In genomic region chr12:7091660-7092228, GRCh38 we compare ENCODE assay signal across 10 cellular contexts. TPM values are rescaled to one million over a fixed set of nuclear protein-coding genes. Genes with fewer than 3 reads are reported as not detected.
DNase-seq lines count a peak whose midpoint lies in the region; ATAC-seq, FAIRE-seq and TF ChIP-seq lines count a peak whose summit lies in the region.
"Had no signal": no experiment of that assay in that cellular context is flagged by ENCODE, and none has a peak within 500 bp of the region (broad histone marks: within the 10 kb centered on the region; RNA-seq: fewer than 3 reads in every experiment).

No MANE protein-coding gene starts in this region.

- no peak for TF ChIP-seq CTCF in keratinocyte (optimal IDR thresholded peaks at IDR 0.05 in 1 of 3, IDR thresholded peaks at IDR 0.05 in 1 of 3, conservative IDR thresholded peaks at IDR 0.05 in 1 of 3; ENCODE audit: extremely low read depth in 1 of 3, insufficient read depth in 2 of 3, low read length in 3 of 3)

- no peaks in the 10 kb centered on the region for H3K36me3 ChIP-seq in H7 (replicated peaks; ENCODE audit: control insufficient read depth, insufficient read depth, low read length)
- peaks cover 0 to 1% of the 10 kb centered on the region in 2 experiments for H3K36me3 ChIP-seq in keratinocyte (ENCODE audit: control insufficient read depth in 2 of 2, extremely low read depth in 1 of 2, insufficient read depth in 2 of 2, low read length in 2 of 2)

- no peak overlapping the region for H3K27ac ChIP-seq in keratinocyte (ENCODE audit: control insufficient read depth, insufficient read depth, low read length)

- peaks cover 7% of the 10 kb centered on the region for H3K4me1 Mint-ChIP-seq in activated naive CD8-positive, alpha-beta T cell treated with anti-CD3 and anti-CD28 coated beads for 36 hours
- H3K4me1 Mint-ChIP-seq in stimulated activated memory B cell treated with anti-CD40 and anti-IgM and Interleukin-4, amounts not matched to agents 10 μg/mL and 1 μg/mL and 100 μg/mL, for 72 hours = peaks cover 17% of the 10 kb centered on the region

- H3K36me3 Mint-ChIP-seq in activated naive CD8-positive, alpha-beta T cell treated with anti-CD3 and anti-CD28 coated beads for 36 hours = no peaks in the 10 kb centered on the region
- H3K36me3 Mint-ChIP-seq in stimulated activated memory B cell treated with anti-CD40 and anti-IgM and Interleukin-4, amounts not matched to agents 10 μg/mL and 1 μg/mL and 100 μg/mL, for 72 hours = no peaks in the 10 kb centered on the region

- H3K4me1 ChIP-seq in keratinocyte (ENCODE audit: control insufficient read depth, extremely low read depth, insufficient read depth, low read length) = peaks cover 6% of the 10 kb centered on the region

- H3K9me3 Mint-ChIP-seq in activated naive CD8-positive, alpha-beta T cell treated with anti-CD3 and anti-CD28 coated beads for 36 hours = no peaks in the 10 kb centered on the region
- no peaks in the 10 kb centered on the region for H3K9me3 Mint-ChIP-seq in stimulated activated memory B cell treated with anti-CD40 and anti-IgM and Interleukin-4, amounts not matched to agents 10 μg/mL and 1 μg/mL and 100 μg/mL, for 72 hours

- H3K4me3 ChIP-seq in H7 (ENCODE audit: insufficient read depth, low read depth, low read length) (no peak overlapping the region), keratinocyte (ENCODE audit: control insufficient read depth in 2 of 3, extremely low read depth in 1 of 3, insufficient read depth in 2 of 3, low read depth in 1 of 3, low read length in 3 of 3) (peak overlapping the region in 2 of 3 experiments; percentile 61 to 72)

- H3K27me3 ChIP-seq in H7 (ENCODE audit: control insufficient read depth, insufficient read depth, low read length) = peaks cover 2% of the 10 kb centered on the region; the same call in 1 of the 2 replicates
- H3K27me3 ChIP-seq in keratinocyte (ENCODE audit: control insufficient read depth, extremely low read depth, insufficient read depth, low read length) = no peaks in the 10 kb centered on the region

- H3K79me2 ChIP-seq in keratinocyte (ENCODE audit: control insufficient read depth, insufficient read depth, low read length) = no peaks in the 10 kb centered on the region

- peak overlapping the region; percentile 80 for H3K4me3 Mint-ChIP-seq in activated naive CD8-positive, alpha-beta T cell treated with anti-CD3 and anti-CD28 coated beads for 36 hours
- peak overlapping the region; percentile 87 for H3K4me3 Mint-ChIP-seq in stimulated activated memory B cell treated with anti-CD40 and anti-IgM and Interleukin-4, amounts not matched to agents 10 μg/mL and 1 μg/mL and 100 μg/mL, for 72 hours

- peak overlapping the region; percentile 49 for H3K27ac Mint-ChIP-seq in activated naive CD8-positive, alpha-beta T cell treated with anti-CD3 and anti-CD28 coated beads for 36 hours
- H3K27ac Mint-ChIP-seq in stimulated activated memory B cell treated with anti-CD40 and anti-IgM and Interleukin-4, amounts not matched to agents 10 μg/mL and 1 μg/mL and 100 μg/mL, for 72 hours = peak overlapping the region; percentile 81

- H2AFZ ChIP-seq in keratinocyte (ENCODE audit: control insufficient read depth, low read length) = peak overlapping the region; percentile 93

- DNase-seq in H7 (peak; percentile 44), keratinocyte (ENCODE audit: low read depth, low spot score) (no peak), NK-92 (lab: John Stamatoyannopoulos, UW; ENCODE audit: unreplicated experiment) (no peak), iPS-NIHi11 (ENCODE audit: low spot score) (no peak), NCI-H1105 (lab: John Stamatoyannopoulos, UW) (no peak)
- DNase-seq in activated naive CD8-positive, alpha-beta T cell treated with anti-CD3 and anti-CD28 coated beads for 36 hours = no peak

- FAIRE-seq in keratinocyte (lab: Jason Lieb, UNC) = no peak
- FAIRE-seq: H54 had no signal

- no peaks in the 10 kb centered on the region for H4K20me1 ChIP-seq in keratinocyte (ENCODE audit: control insufficient read depth, extremely low read depth, insufficient read depth, low read length)

- H3K4me2 ChIP-seq in keratinocyte (ENCODE audit: control insufficient read depth, extremely low read depth, insufficient read depth, low read depth, low read length) = peak overlapping the region; percentile 79

- no peaks in the 10 kb centered on the region for H3K27me3 Mint-ChIP-seq in activated naive CD8-positive, alpha-beta T cell treated with anti-CD3 and anti-CD28 coated beads for 36 hours
- H3K27me3 Mint-ChIP-seq in stimulated activated memory B cell treated with anti-CD40 and anti-IgM and Interleukin-4, amounts not matched to agents 10 μg/mL and 1 μg/mL and 100 μg/mL, for 72 hours = peaks cover 10% of the 10 kb centered on the region

- no peak for ATAC-seq in stimulated activated memory B cell treated with anti-CD40 and anti-IgM and Interleukin-4, amounts not matched to agents 10 μg/mL and 1 μg/mL and 100 μg/mL, for 72 hours
- ATAC-seq in GM18511 (IDR thresholded peaks at IDR 0.05; ENCODE audit: unreplicated experiment) = no peak

- H3K9me1 ChIP-seq in keratinocyte (ENCODE audit: control insufficient read depth, extremely low read depth, insufficient read depth, low read length) = no peaks in the 10 kb centered on the region

- peak overlapping the region; percentile 61 for H3K9ac ChIP-seq in keratinocyte (ENCODE audit: control insufficient read depth, extremely low read depth, insufficient read depth, low read length)

- dilution Hi-C loops in keratinocyte (cut with MboI; ENCODE audit: extremely low pct_ligation_motif_present, low sequenced_read_pairs) = no loop called here

- H3K9me3 ChIP-seq in keratinocyte (ENCODE audit: control insufficient read depth, low read depth, low read length) = no peaks in the 10 kb centered on the region

RNA-seq across cellular contexts. Expression of gene C1R, which starts 0.5 kb away (rescaled TPM):
- 1.1 and 8.2 TPM in 2 replicates for total RNA-seq in H7 (2014; rRNA removed; shearing (Covaris generic))
- 1 to 10 TPM; 1.6 to 2.5 TPM for total RNA-seq in activated naive CD8-positive, alpha-beta T cell treated with anti-CD3 and anti-CD28 coated beads for 36 hours
- polyA plus RNA-seq in keratinocyte = 2.8 to 8.0 TPM (median 3.2 TPM) in 3 replicates
- 0.52 TPM for polyA plus RNA-seq in keratinocyte (2011; ENCODE audit: low read depth)
- 1.3 and 1.7 TPM in 2 replicates for polyA plus RNA-seq in keratinocyte (2011; cell fraction: cytosol; rRNA removed)
- 3.8 and 4.6 TPM in 2 replicates for polyA plus RNA-seq in keratinocyte (2011; cell fraction: nucleus; rRNA removed)
- 0.85 and 2.5 TPM in 2 replicates for polyA plus RNA-seq in keratinocyte (2012; ENCODE audit: low replicate concordance)
- polyA minus RNA-seq in keratinocyte = 1.8 to 11.9 TPM (median 5.3 TPM) in 3 replicates
- 1.5 TPM for polyA minus RNA-seq in keratinocyte (2011; cell fraction: cytosol; rRNA and poly(A)+ RNA removed)
- 2.6 and 4.3 TPM in 2 replicates for polyA minus RNA-seq in keratinocyte (2011; cell fraction: nucleus; rRNA and poly(A)+ RNA removed)

RNA-seq across cellular contexts. Expression of gene C1RL, which starts 17.3 kb away (rescaled TPM):
- total RNA-seq in H7 (2014; rRNA removed; shearing (Covaris generic)) = 16.3 and 18.2 TPM in 2 replicates
- total RNA-seq in activated naive CD8-positive, alpha-beta T cell treated with anti-CD3 and anti-CD28 coated beads for 36 hours = 10 to 100 TPM in 1 of 2 experiments, 1 to 10 TPM in 1; 8.6 to 10.1 TPM
- 8.5 to 13.5 TPM (median 9.3 TPM) in 3 replicates for polyA plus RNA-seq in keratinocyte
- polyA plus RNA-seq in keratinocyte (2011; ENCODE audit: low read depth) = 3.0 TPM
- polyA plus RNA-seq in keratinocyte (2011; cell fraction: cytosol; rRNA removed) = 7.5 and 8.4 TPM in 2 replicates
- polyA plus RNA-seq in keratinocyte (2011; cell fraction: nucleus; rRNA removed) = 24.4 and 33.2 TPM in 2 replicates
- polyA plus RNA-seq in keratinocyte (2012; ENCODE audit: low replicate concordance) = 8.3 and 9.9 TPM in 2 replicates
- polyA minus RNA-seq in keratinocyte = 14.8 to 24.6 TPM (median 21.7 TPM) in 3 replicates
- 17.8 TPM for polyA minus RNA-seq in keratinocyte (2011; cell fraction: cytosol; rRNA and poly(A)+ RNA removed)
- polyA minus RNA-seq in keratinocyte (2011; cell fraction: nucleus; rRNA and poly(A)+ RNA removed) = 17.9 and 28.6 TPM in 2 replicates

RNA-seq across cellular contexts. Expression of gene C1S, which starts 31.2 kb away (rescaled TPM):
- 4.4 and 4.8 TPM in 2 replicates for total RNA-seq in H7 (2014; rRNA removed; shearing (Covaris generic))
- total RNA-seq in activated naive CD8-positive, alpha-beta T cell treated with anti-CD3 and anti-CD28 coated beads for 36 hours = under 1 TPM; 0.47 to 0.66 TPM
- 1.9 to 6.0 TPM (median 2.6 TPM) in 3 replicates for polyA plus RNA-seq in keratinocyte
- polyA plus RNA-seq in keratinocyte (2011; ENCODE audit: low read depth) = 1.1 TPM
- 0.62 and 0.90 TPM in 2 replicates for polyA plus RNA-seq in keratinocyte (2011; cell fraction: cytosol; rRNA removed)
- polyA plus RNA-seq in keratinocyte (2011; cell fraction: nucleus; rRNA removed) = 6.7 and 6.9 TPM in 2 replicates
- 1.3 and 2.4 TPM in 2 replicates for polyA plus RNA-seq in keratinocyte (2012; ENCODE audit: low replicate concordance)
- polyA minus RNA-seq in keratinocyte = 1.1 to 4.4 TPM (median 3.7 TPM) in 3 replicates
- 3.3 TPM for polyA minus RNA-seq in keratinocyte (2011; cell fraction: cytosol; rRNA and poly(A)+ RNA removed)
- polyA minus RNA-seq in keratinocyte (2011; cell fraction: nucleus; rRNA and poly(A)+ RNA removed) = 4.6 and 6.1 TPM in 2 replicates

RNA-seq across cellular contexts. Expression of gene RBP5, which starts 36.9 kb away (rescaled TPM):
- total RNA-seq in H7 (2014; rRNA removed; shearing (Covaris generic)) = 1.9 and 2.6 TPM in 2 replicates
- not detected for total RNA-seq in activated naive CD8-positive, alpha-beta T cell treated with anti-CD3 and anti-CD28 coated beads for 36 hours
- not detected in 3 replicates for polyA plus RNA-seq in keratinocyte
- polyA plus RNA-seq in keratinocyte (2011; ENCODE audit: low read depth) = not detected
- not detected in 2 replicates for polyA plus RNA-seq in keratinocyte (2011; cell fraction: cytosol; rRNA removed)
- not detected in 2 replicates for polyA plus RNA-seq in keratinocyte (2011; cell fraction: nucleus; rRNA removed)
- polyA plus RNA-seq in keratinocyte (2012; ENCODE audit: low replicate concordance) = 1.4 and 1.8 TPM in 2 replicates
- polyA minus RNA-seq in keratinocyte = not detected in 3 replicates
- polyA minus RNA-seq in keratinocyte (2011; cell fraction: cytosol; rRNA and poly(A)+ RNA removed) = not detected
- polyA minus RNA-seq in keratinocyte (2011; cell fraction: nucleus; rRNA and poly(A)+ RNA removed) = not detected in 2 replicates
- total RNA-seq: lung microvascular endothelial cell had no signal

RNA-seq across cellular contexts. Expression of gene CLSTN3, which starts 38.4 kb away (rescaled TPM):
- total RNA-seq in H7 (2014; rRNA removed; shearing (Covaris generic)) = 11.0 and 20.3 TPM in 2 replicates
- total RNA-seq in activated naive CD8-positive, alpha-beta T cell treated with anti-CD3 and anti-CD28 coated beads for 36 hours = 10 to 100 TPM; 16.5 to 17.2 TPM
- polyA plus RNA-seq in keratinocyte = 12.8 to 21.6 TPM (median 15.2 TPM) in 3 replicates
- 16.6 TPM for polyA plus RNA-seq in keratinocyte (2011; ENCODE audit: low read depth)
- polyA plus RNA-seq in keratinocyte (2011; cell fraction: cytosol; rRNA removed) = 2.5 and 3.4 TPM in 2 replicates
- polyA plus RNA-seq in keratinocyte (2011; cell fraction: nucleus; rRNA removed) = 81.1 and 81.9 TPM in 2 replicates
- 9.6 and 9.8 TPM in 2 replicates for polyA plus RNA-seq in keratinocyte (2012; ENCODE audit: low replicate concordance)
- 21.6 to 63.8 TPM (median 42.5 TPM) in 3 replicates for polyA minus RNA-seq in keratinocyte
- 25.5 TPM for polyA minus RNA-seq in keratinocyte (2011; cell fraction: cytosol; rRNA and poly(A)+ RNA removed)
- polyA minus RNA-seq in keratinocyte (2011; cell fraction: nucleus; rRNA and poly(A)+ RNA removed) = 35.0 and 60.0 TPM in 2 replicates
